Comparison of ENCODE assay signal across 8 cellular contexts in the genomic region with DNA sequence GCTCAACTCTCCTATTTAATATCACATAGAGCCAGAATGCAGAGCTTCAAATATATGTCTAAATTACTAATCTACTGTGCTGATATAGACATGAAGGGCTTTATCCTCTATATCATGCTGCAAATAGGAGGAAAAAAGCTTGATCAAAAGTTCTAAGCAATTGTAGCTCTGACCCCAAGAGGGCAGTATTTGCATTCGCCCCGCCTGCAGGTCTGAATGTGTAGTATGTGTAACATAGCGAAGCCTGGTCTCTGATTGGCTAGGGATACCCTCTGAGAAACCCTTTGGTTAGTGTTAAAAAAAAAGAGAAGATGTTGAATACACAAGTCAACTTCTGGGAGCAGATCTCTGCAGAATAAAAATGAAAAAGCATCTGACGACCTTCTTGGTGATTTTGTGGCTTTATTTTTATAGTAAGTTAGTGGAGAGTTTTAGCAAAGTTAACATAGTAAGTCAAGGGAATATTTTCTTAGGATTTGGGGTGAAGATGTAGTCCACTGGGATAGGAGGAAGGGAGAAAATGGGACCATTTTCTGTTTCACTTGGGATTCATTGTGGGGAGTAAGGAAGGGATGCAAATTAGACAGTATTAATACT.
DNase-seq lines count a peak whose midpoint lies in the region; ATAC-seq, FAIRE-seq and TF ChIP-seq lines count a peak whose summit lies in the region.

No MANE protein-coding gene starts in this region.

- CTCF ChIA-PET in T-cell (lab: Charles Lee): interaction anchor here (0.5 to 1.7 kb wide), 10 partner anchors 9 to 1255 kb away, joined by 3 to 6 read pairs (median 4); no protein-coding TSS in a partner anchor

- H3K36me3 ChIP-seq in bronchial epithelial cell (ENCODE audit: control insufficient read depth, insufficient read depth, low read length): no peaks in the 10 kb centered on the region

- ATAC-seq in T-cell (replicated peaks in 1 of 4): peak; percentile 86 to 97 (median 91)
- ATAC-seq in GM19035 (IDR thresholded peaks at IDR 0.05; ENCODE audit: unreplicated experiment): no peak
- no peak for ATAC-seq in HG03378 (IDR thresholded peaks at IDR 0.05; ENCODE audit: unreplicated experiment)

- H3K4me3 ChIP-seq in bronchial epithelial cell (ENCODE audit: low read depth, low read length): no peak overlapping the region
- H3K4me3 ChIP-seq in retinal pigment epithelial cell (ENCODE audit: low read length): no peak overlapping the region

- no peak for FAIRE-seq in bronchial epithelial cell (lab: Jason Lieb, UNC)

- TF ChIP-seq CTCF in bronchial epithelial cell (IDR thresholded peaks at IDR 0.05; ENCODE audit: insufficient read depth, low read length, severe bottlenecking) (peak; percentile 59), retinal pigment epithelial cell (conservative IDR thresholded peaks at IDR 0.05; ENCODE audit: low read depth, low read length) (peak; percentile 57)

- peaks cover 34 to 37% of the 10 kb centered on the region in 2 donors for H3K27me3 Mint-ChIP-seq in T-cell

- peak overlapping the region; percentile 48 to 65 (median 62) for H3K4me3 Mint-ChIP-seq in T-cell

- DNase-seq in D341Med (ENCODE audit: low spot score) (peak; percentile 49), HK-2 (ENCODE audit: unreplicated experiment) (peak; percentile 10), T-cell (peak in 29 of 34 experiments; percentile 10 to 57 (median 28)), bronchial epithelial cell (ENCODE audit: low read depth) (peak; percentile 62), retinal pigment epithelial cell (ENCODE audit: low read depth) (no peak), epidermal melanocyte (ENCODE audit: insufficient read length, low spot score) (no peak)

- H3K36me3 Mint-ChIP-seq in T-cell: no peaks in the 10 kb centered on the region

- H3K4me1 Mint-ChIP-seq in T-cell: peaks cover 4 to 9% (median 6%) of the 10 kb centered on the region in 3 donors

- peaks cover 2% of the 10 kb centered on the region for H3K27me3 ChIP-seq in bronchial epithelial cell (ENCODE audit: control insufficient read depth, insufficient read depth, low read length)

- POLR2A ChIA-PET in T-cell (lab: Charles Lee): interaction anchor here in 1 of 2 donors (0.6 to 1.1 kb wide), 3 partner anchors 22 to 1048 kb away, joined by 3 to 7 read pairs (median 3); no protein-coding TSS in a partner anchor

- no peaks in the 10 kb centered on the region for H3K9me3 Mint-ChIP-seq in T-cell

- H3K27ac Mint-ChIP-seq in T-cell: peak overlapping the region; percentile 41 to 45

Comparison
In these comparisons a context has a peak if more than half of its experiments do, and no peak if none do; other contexts are left out.
1. DNase-seq: peak in D341Med (single experiment), HK-2 (single experiment), T-cell (29 of 34) and bronchial epithelial cell (single experiment); none in retinal pigment epithelial cell (single experiment) and epidermal melanocyte (single experiment).
2. ATAC-seq: peak in T-cell (4 of 4); none in GM19035 (single experiment) and HG03378 (single experiment).